In the genomic region with DNA sequence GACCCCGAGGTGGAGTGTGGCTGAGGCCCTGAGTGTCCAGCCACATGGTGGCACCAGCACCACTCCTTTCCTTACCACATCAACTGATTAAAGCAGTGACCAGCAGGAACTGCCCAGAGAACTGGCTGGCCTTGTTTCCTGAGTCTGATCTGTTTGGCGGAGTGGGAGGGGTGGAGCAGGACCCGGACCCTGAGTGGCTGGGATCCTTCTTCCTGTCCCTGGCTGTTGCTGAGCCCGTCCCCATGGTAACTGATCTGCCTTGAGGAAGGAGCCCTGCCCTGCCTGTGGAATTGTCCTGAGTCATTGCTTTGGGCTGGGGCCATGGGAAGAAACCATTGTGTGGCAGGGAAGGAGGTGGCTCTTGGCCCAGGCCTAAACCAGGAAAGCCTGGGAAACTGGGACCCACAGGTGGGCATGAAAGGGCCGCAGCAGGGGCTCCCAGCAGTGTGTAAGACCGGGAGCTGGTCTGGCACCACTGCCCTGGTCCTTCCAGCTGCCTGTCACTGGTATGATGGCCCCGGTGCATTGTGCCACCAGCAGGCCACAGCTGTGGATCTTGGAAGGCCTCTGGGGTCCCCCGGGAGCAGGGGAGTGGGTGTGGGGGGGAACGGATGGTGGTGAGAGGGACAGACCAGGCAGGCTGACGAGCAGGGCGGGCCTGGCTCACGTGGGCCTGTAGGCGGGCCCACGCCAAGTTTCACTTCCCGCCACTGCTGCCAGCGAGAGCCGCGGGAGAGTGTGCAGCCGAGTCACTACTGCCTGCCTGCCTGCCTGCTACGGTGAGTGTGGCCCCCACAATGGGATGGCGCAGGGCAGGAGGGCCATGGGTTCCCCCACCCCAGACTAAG, we compare ENCODE assay signal across 8 cellular contexts.
DNase-seq lines count a peak whose midpoint lies in the region; ATAC-seq, FAIRE-seq and TF ChIP-seq lines count a peak whose summit lies in the region.

No MANE protein-coding gene starts in this region.

- POLR2A ChIA-PET in AG04449 (lab: Yijun Ruan, JAX): interaction anchor here (1.0 kb wide), 1 partner anchor 19 kb away, joined by 3 read pairs; a partner anchor contains a TSS

- FAIRE-seq in colon (lab: Jason Lieb, UNC): peak; percentile 64

- peak; percentile 72 for TF ChIP-seq CTCF in AG04449 (IDR thresholded peaks at IDR 0.05; ENCODE audit: insufficient read depth, low read length, missing control alignments)

- CTCF ChIA-PET in AG04449 (lab: Yijun Ruan, JAX): interaction anchor here (0.6 to 12.0 kb wide), 6 partner anchors 13 to 81 kb away, joined by 3 to 106 read pairs (median 10); no protein-coding TSS in a partner anchor

- peak; percentile 97 for DNase-seq in AG04449 (ENCODE audit: low read depth, low spot score)
- peak; percentile 9 to 46 for DNase-seq in NCI-H446 (lab: John Stamatoyannopoulos, UW)
- peak; percentile 74 to 81 for DNase-seq in activated CD4-positive, alpha-beta T cell treated with anti-CD3 and anti-CD28 coated beads for 4 hours
- peak; percentile 100 for DNase-seq in kidney tubule cell (ENCODE audit: low spot score)
- DNase-seq in stimulated activated CD4-positive, alpha-beta T cell treated with anti-CD3 and anti-CD28 coated beads, Interleukin-15, amount 100 ng/mL, for 48 hours (ENCODE audit: low read depth in 2 of 2): peak; percentile 68 to 75

- H3K4me3 ChIP-seq in AG04449 (ENCODE audit: low read depth, low read length): peak overlapping the region; percentile 57

- peak; percentile 68 for ATAC-seq in GM18861 (IDR thresholded peaks at IDR 0.05; ENCODE audit: unreplicated experiment)
- peak; percentile 78 for ATAC-seq in HG03095 (IDR thresholded peaks at IDR 0.05; ENCODE audit: unreplicated experiment)

Comparison
In these comparisons a context has a peak if more than half of its experiments do, and no peak if none do; other contexts are left out.
1. Peak in every context shown above with its lines: DNase-seq, ATAC-seq and H3K4me3 ChIP-seq.
2. DNase-seq: peak in every context shown above with its lines; median percentile 100 in kidney tubule cell; 97 in AG04449; 78 in activated CD4-positive, alpha-beta T cell treated with anti-CD3 and anti-CD28 coated beads for 4 hours; 72 in stimulated activated CD4-positive, alpha-beta T cell treated with anti-CD3 and anti-CD28 coated beads, Interleukin-15, amount 100 ng/mL, for 48 hours; 28 in NCI-H446.